In genomic region chr9:6930827-6931226, GRCh38 we compare ENCODE assay signal across 22 cellular contexts.
DNase-seq lines count a peak whose midpoint lies in the region; ATAC-seq and TF ChIP-seq lines count a peak whose summit lies in the region.
"Had no signal": no experiment of that assay in that cellular context is flagged by ENCODE, and none has a peak within 500 bp of the region (broad histone marks: within the 10 kb centered on the region; RNA-seq: fewer than 3 reads in every experiment).

No MANE protein-coding gene starts in this region.

- H3K9me3 ChIP-seq in breast epithelium (no peaks in the 10 kb centered on the region), smooth muscle cell (replicated peaks; ENCODE audit: low read depth) (no peaks in the 10 kb centered on the region)
- H3K9me3 ChIP-seq: heart right ventricle, psoas muscle, upper lobe of left lung had no signal

- no peak overlapping the region for H3K27ac Mint-ChIP-seq in MCF 10A (ENCODE audit: low read depth, unreplicated experiment)
- H3K27ac Mint-ChIP-seq: activated CD8-positive, alpha-beta memory T cell treated with anti-CD3 and anti-CD28 coated beads, Interleukin-2, amount 10 ng/mL, durations not matched to agents 7 days and 5 days; CD8-positive, alpha-beta T cell; nephron had no signal

- no peak overlapping the region for H2AFZ ChIP-seq in smooth muscle cell (ENCODE audit: low read depth)

- intact Hi-C loops in MCF 10A (cut with micrococcal nuclease) (no loop called here), breast epithelium (cut with DNase I; ENCODE audit: low total_unique reads) (no loop called here)

- H3K4me3 ChIP-seq in breast epithelium (no peak overlapping the region), fibroblast of the aortic adventitia (ENCODE audit: low read depth, low read length) (no peak overlapping the region), smooth muscle cell (no peak overlapping the region)
- H3K4me3 ChIP-seq: heart right ventricle, psoas muscle, upper lobe of left lung had no signal

- peaks cover 23% of the 10 kb centered on the region for H3K4me1 Mint-ChIP-seq in MCF 10A (ENCODE audit: insufficient read depth, unreplicated experiment)

- H3K79me2 ChIP-seq in smooth muscle cell (ENCODE audit: low read depth) = no peaks in the 10 kb centered on the region

- H3K4me1 ChIP-seq in breast epithelium (no peaks in the 10 kb centered on the region), smooth muscle cell (ENCODE audit: low read depth) (peaks cover 9% of the 10 kb centered on the region)

- BruUV-seq in MCF 10A (replicated peaks; lab: Mats Ljungman, UMichigan) = no TSS peak

- H3K27me3 Mint-ChIP-seq in MCF 10A (ENCODE audit: insufficient read depth, unreplicated experiment) = no peaks in the 10 kb centered on the region
- H3K27me3 Mint-ChIP-seq: activated CD8-positive, alpha-beta memory T cell treated with anti-CD3 and anti-CD28 coated beads, Interleukin-2, amount 10 ng/mL, durations not matched to agents 7 days and 5 days had no signal

- H3K36me3 Mint-ChIP-seq in MCF 10A (ENCODE audit: insufficient read depth, unreplicated experiment) = no peaks in the 10 kb centered on the region

- H3F3A ChIP-seq in smooth muscle cell (ENCODE audit: low read depth) = peaks cover 8% of the 10 kb centered on the region

- no peaks in the 10 kb centered on the region for H3K9me3 Mint-ChIP-seq in MCF 10A (ENCODE audit: unreplicated experiment)
- H3K9me3 Mint-ChIP-seq: CD8-positive, alpha-beta T cell; nephron had no signal

- TF ChIP-seq POLR2A in breast epithelium (IDR thresholded peaks at IDR 0.05) = no peak

- no peak for ATAC-seq in HG02884 (IDR thresholded peaks at IDR 0.05; ENCODE audit: unreplicated experiment)
- ATAC-seq: activated CD8-positive, alpha-beta memory T cell treated with anti-CD3 and anti-CD28 coated beads, Interleukin-2, amount 10 ng/mL, durations not matched to agents 7 days and 5 days; CD8-positive, alpha-beta T cell; heart right ventricle; stimulated activated naive CD8-positive, alpha-beta T cell treated with anti-CD3 and anti-CD28 coated beads, Interleukin-15, Interleukin-2, amounts not matched to agents 100 U/mL and 50 U/mL, for 24 hours had no signal

- in situ Hi-C loops in KBM-7 (cut with MboI; ENCODE audit: low pct_unique_long_range_greater_than_20kb, low sequenced_read_pairs) = no loop called here

- H3K4me2 ChIP-seq in smooth muscle cell = peak overlapping the region; percentile 53

- H3K27ac ChIP-seq in breast epithelium (no peak overlapping the region), smooth muscle cell (ENCODE audit: low read depth) (peak overlapping the region; percentile 23)
- H3K27ac ChIP-seq: 22Rv1, heart right ventricle, upper lobe of left lung had no signal

- POLR2A ChIA-PET in MCF 10A (lab: Yijun Ruan, JAX) = interaction anchor here (1.5 to 2.9 kb wide), 3 partner anchors 14 to 174 kb away, joined by 4 to 23 read pairs (median 6); partner anchors contain the start of gene KDM4C

- H3K4me3 Mint-ChIP-seq in MCF 10A (ENCODE audit: unreplicated experiment) = no peak overlapping the region
- H3K4me3 Mint-ChIP-seq: activated CD8-positive, alpha-beta memory T cell treated with anti-CD3 and anti-CD28 coated beads, Interleukin-2, amount 10 ng/mL, durations not matched to agents 7 days and 5 days; CD8-positive, alpha-beta T cell; nephron had no signal

- H3K36me3 ChIP-seq in breast epithelium (no peaks in the 10 kb centered on the region), smooth muscle cell (ENCODE audit: low read depth) (no peaks in the 10 kb centered on the region)
- H3K36me3 ChIP-seq: heart right ventricle, upper lobe of left lung had no signal

- TF ChIP-seq CTCF in MCF 10A (IDR thresholded peaks at IDR 0.05; ENCODE audit: unreplicated experiment) (no peak), breast epithelium (IDR thresholded peaks at IDR 0.05) (no peak), fibroblast of the aortic adventitia (IDR thresholded peaks at IDR 0.05; ENCODE audit: insufficient read depth, low read length) (no peak), smooth muscle cell (IDR thresholded peaks at IDR 0.05; ENCODE audit: borderline replicate concordance, insufficient read depth, poor library complexity, severe bottlenecking) (no peak)

- peak; percentile 35 for DNase-seq in MCF 10A (ENCODE audit: unreplicated experiment)
- DNase-seq in breast epithelium (ENCODE audit: low spot score in 2 of 2) = no peak
- DNase-seq in amniotic epithelial cell (ENCODE audit: low read depth) = peak; percentile 90
- DNase-seq in fibroblast of the aortic adventitia (ENCODE audit: low read depth) = peak; percentile 67
- no peak for DNase-seq in smooth muscle cell (lab: John Stamatoyannopoulos, UW; ENCODE audit: unreplicated experiment)
- DNase-seq in NCI-H2107 treated with DMSO at 0.1 percent for 48 hours (lab: John Stamatoyannopoulos, UW; ENCODE audit: unreplicated experiment) = no peak
- no peak for DNase-seq in KBM-7
- DNase-seq: activated CD8-positive, alpha-beta memory T cell treated with anti-CD3 and anti-CD28 coated beads, Interleukin-2, amount 10 ng/mL, durations not matched to agents 7 days and 5 days; activated effector memory CD4-positive, alpha-beta T cell treated with Interleukin-2 at 50 U/mL for 16 hours; amniotic stem cell; CD8-positive, alpha-beta T cell; heart right ventricle; KG1; kidney; NCI-H774; psoas muscle; stimulated activated naive CD8-positive, alpha-beta T cell treated with anti-CD3 and anti-CD28 coated beads, Interleukin-15, Interleukin-2, amounts not matched to agents 100 U/mL and 50 U/mL, for 24 hours; T1000; upper lobe of left lung had no signal

- CTCF ChIA-PET in MCF 10A (lab: Yijun Ruan, JAX) = interaction anchor here (0.6 to 2.6 kb wide), 2 partner anchors 23 to 104 kb away, joined by 3 to 15 read pairs; no protein-coding TSS in a partner anchor

- H3K27me3 ChIP-seq in breast epithelium (no peaks in the 10 kb centered on the region), smooth muscle cell (ENCODE audit: low read depth) (peaks cover 17% of the 10 kb centered on the region)
- H3K27me3 ChIP-seq: heart right ventricle, upper lobe of left lung had no signal

- H4K20me1 ChIP-seq in smooth muscle cell (ENCODE audit: low read depth) = peaks cover 94% of the 10 kb centered on the region

- H3K9ac ChIP-seq in smooth muscle cell (ENCODE audit: low read depth) = no peak overlapping the region

Comparison
In these comparisons a context has a peak if more than half of its experiments do, and no peak if none do; other contexts are left out.
1. DNase-seq: peak in MCF 10A (single experiment), amniotic epithelial cell (single experiment) and fibroblast of the aortic adventitia (single experiment); none in breast epithelium (0 of 2), smooth muscle cell (single experiment), NCI-H2107 treated with DMSO at 0.1 percent for 48 hours (single experiment) and KBM-7 (single experiment).